In genomic region chr19:48321622-48322591, GRCh38 we compare ENCODE assay signal across 8 cellular contexts. TPM values are rescaled to one million over a fixed set of nuclear protein-coding genes. Genes with fewer than 3 reads are reported as not detected.
DNase-seq lines count a peak whose midpoint lies in the region; ATAC-seq and TF ChIP-seq lines count a peak whose summit lies in the region.

No MANE protein-coding gene starts in this region.

- H3K4me3 ChIP-seq in CD4-positive, CD25-positive, alpha-beta regulatory T cell (ENCODE audit: low read depth, low read length) = peak overlapping the region; percentile 86
- peak overlapping the region; percentile 56 to 68 (median 59) for H3K4me3 ChIP-seq in right lobe of liver

- no peaks in the 10 kb centered on the region for H3K9me3 ChIP-seq in CD4-positive, CD25-positive, alpha-beta regulatory T cell (ENCODE audit: control insufficient read depth in 2 of 2, low read length in 2 of 2)
- H3K9me3 ChIP-seq in right lobe of liver = no peaks in the 10 kb centered on the region

- intact Hi-C loops in right lobe of liver (cut with DNase I) = no loop called here

- H3K4me3 Mint-ChIP-seq in CD4-positive, CD25-positive, alpha-beta regulatory T cell = peak overlapping the region; percentile 93 to 99 (median 97)

- H3K4me1 ChIP-seq in CD4-positive, CD25-positive, alpha-beta regulatory T cell (ENCODE audit: control insufficient read depth, insufficient read depth, low read length, poor library complexity, severe bottlenecking) = peaks cover 59% of the 10 kb centered on the region
- no peaks in the 10 kb centered on the region for H3K4me1 ChIP-seq in right lobe of liver

- H3K27me3 ChIP-seq in CD4-positive, CD25-positive, alpha-beta regulatory T cell (ENCODE audit: control insufficient read depth, insufficient read depth, low read length) = no peaks in the 10 kb centered on the region
- no peaks in the 10 kb centered on the region for H3K27me3 ChIP-seq in right lobe of liver

- no peaks in the 10 kb centered on the region for H3K36me3 ChIP-seq in CD4-positive, CD25-positive, alpha-beta regulatory T cell (ENCODE audit: control insufficient read depth, insufficient read depth, low read length)
- no peaks in the 10 kb centered on the region for H3K36me3 ChIP-seq in right lobe of liver

- peak overlapping the region; percentile 99 for H3K27ac ChIP-seq in CD4-positive, CD25-positive, alpha-beta regulatory T cell (ENCODE audit: insufficient read depth, low read length, poor library complexity, severe bottlenecking)
- H3K27ac ChIP-seq in right lobe of liver = peak overlapping the region; percentile 93 to 99 (median 95)

- peak in 3 of 4 donors; percentile 16 to 41 (median 32) for TF ChIP-seq CTCF in right lobe of liver (IDR thresholded peaks at IDR 0.05)

- H3K27me3 Mint-ChIP-seq in CD4-positive, CD25-positive, alpha-beta regulatory T cell = peaks cover 12% of the 10 kb centered on the region

- WGBS in right lobe of liver (ENCODE audit: insufficient coverage, low coverage, low lambda C conversion rate, missing lambda C conversion rate) = 4% methylated on average over 23 of the region's 63 CpGs

- H3K4me1 Mint-ChIP-seq in CD4-positive, CD25-positive, alpha-beta regulatory T cell = peaks cover 0 to 66% (median 44%) of the 10 kb centered on the region in 4 donors

- TF ChIP-seq POLR2A in right lobe of liver (IDR thresholded peaks at IDR 0.05) = peak; percentile 86

- H3K36me3 Mint-ChIP-seq in CD4-positive, CD25-positive, alpha-beta regulatory T cell = peaks cover 8% of the 10 kb centered on the region

- H3K27ac Mint-ChIP-seq in CD4-positive, CD25-positive, alpha-beta regulatory T cell = peak overlapping the region; percentile 99 to 100 (median 99)

- ATAC-seq in CD4-positive, CD25-positive, alpha-beta regulatory T cell (ENCODE audit: low read depth in 2 of 2) = peak; percentile 73 to 81
- ATAC-seq in GM19438 (IDR thresholded peaks at IDR 0.05; ENCODE audit: low read depth, unreplicated experiment) (peak; percentile 62), HG03565 (IDR thresholded peaks at IDR 0.05; ENCODE audit: unreplicated experiment) (peak; percentile 47), right lobe of liver (peak; percentile 88 to 92 (median 90))

- H3K9me3 Mint-ChIP-seq in CD4-positive, CD25-positive, alpha-beta regulatory T cell = peaks cover 0 to 3% (median 0%) of the 10 kb centered on the region in 7 donors

- DNase-seq in CD4-positive, CD25-positive, alpha-beta regulatory T cell = peak; percentile 98 to 100 (median 99)
- DNase-seq in NCI-H748 (lab: John Stamatoyannopoulos, UW; ENCODE audit: unreplicated experiment) (peak; percentile 98), dermis blood vessel endothelial cell (peak; percentile 98), right lobe of liver (peak; percentile 99 to 100 (median 99))
- peak; percentile 93 to 94 for DNase-seq in activated CD4-positive, alpha-beta T cell treated with anti-CD3 and anti-CD28 coated beads, Interleukin-2, amount 50 U/mL, for 24 hours (ENCODE audit: low read depth in 1 of 2, low spot score in 1 of 2)
- DNase-seq in stimulated activated CD4-positive, alpha-beta T cell treated with anti-CD3 and anti-CD28 coated beads, Interleukin-4, amount 100 ng/mL, for 1 hour = peak; percentile 97

RNA-seq across cellular contexts. Expression of gene EMP3, which starts 3.4 kb away (rescaled TPM):
- 290 TPM for total RNA-seq in CD4-positive, CD25-positive, alpha-beta regulatory T cell
- polyA plus RNA-seq in CD4-positive, CD25-positive, alpha-beta regulatory T cell = 1,000 to 10,000 TPM in 2 of 4 donors, 100 to 1,000 TPM in 2; 809 to 1,327 (median 1,095) TPM
- total RNA-seq in dermis blood vessel endothelial cell = 4.0 and 7.3 TPM in 2 replicates
- total RNA-seq in right lobe of liver = 10 to 100 TPM in 1 of 6 experiments, 1 to 10 TPM in 5; 2.8 to 14.2 (median 5.6) TPM

RNA-seq across cellular contexts. Expression of gene TMEM143, which starts 41.8 kb away (rescaled TPM):
- 9.3 TPM for total RNA-seq in CD4-positive, CD25-positive, alpha-beta regulatory T cell
- polyA plus RNA-seq in CD4-positive, CD25-positive, alpha-beta regulatory T cell = 1 to 10 TPM; 1.9 to 5.3 (median 4.5) TPM
- 1.9 and 3.8 TPM in 2 replicates for total RNA-seq in dermis blood vessel endothelial cell
- 10 to 100 TPM in 3 of 6 experiments, 1 to 10 TPM in 3; 6.5 to 15.1 (median 9.8) TPM for total RNA-seq in right lobe of liver

RNA-seq across cellular contexts. Expression of gene SYNGR4, which starts 42.3 kb away (rescaled TPM):
- not detected for total RNA-seq in CD4-positive, CD25-positive, alpha-beta regulatory T cell
- polyA plus RNA-seq in CD4-positive, CD25-positive, alpha-beta regulatory T cell = not detected
- not detected in 2 replicates for total RNA-seq in dermis blood vessel endothelial cell
- total RNA-seq in right lobe of liver = under 1 TPM in 1 of 6 experiments, not detected in 5; 0.80 TPM

RNA-seq across cellular contexts. Expression of gene ZNF114, which starts 52.0 kb away (rescaled TPM):
- not detected for total RNA-seq in CD4-positive, CD25-positive, alpha-beta regulatory T cell
- polyA plus RNA-seq in CD4-positive, CD25-positive, alpha-beta regulatory T cell = not detected
- total RNA-seq in dermis blood vessel endothelial cell (0.34 and 0.84 TPM in 2 replicates), right lobe of liver (under 1 TPM in 1 of 6 experiments, not detected in 5; 0.49 TPM)

Comparison
In these comparisons a context has a peak if more than half of its experiments do, and no peak if none do; other contexts are left out.
1. Peak in every context shown above with its lines: DNase-seq, ATAC-seq, H3K4me3 ChIP-seq and H3K27ac ChIP-seq.
2. RNA of gene EMP3, which starts 3.4 kb away (total RNA-seq): 290 TPM in CD4-positive, CD25-positive, alpha-beta regulatory T cell (single experiment); 4.0 to 7.3 TPM in dermis blood vessel endothelial cell and 2.8 to 14.2 TPM in right lobe of liver; every median in the first group is over 10 times any median in the second.